Comparison of ENCODE assay signal across 8 cellular contexts in the genomic region with DNA sequence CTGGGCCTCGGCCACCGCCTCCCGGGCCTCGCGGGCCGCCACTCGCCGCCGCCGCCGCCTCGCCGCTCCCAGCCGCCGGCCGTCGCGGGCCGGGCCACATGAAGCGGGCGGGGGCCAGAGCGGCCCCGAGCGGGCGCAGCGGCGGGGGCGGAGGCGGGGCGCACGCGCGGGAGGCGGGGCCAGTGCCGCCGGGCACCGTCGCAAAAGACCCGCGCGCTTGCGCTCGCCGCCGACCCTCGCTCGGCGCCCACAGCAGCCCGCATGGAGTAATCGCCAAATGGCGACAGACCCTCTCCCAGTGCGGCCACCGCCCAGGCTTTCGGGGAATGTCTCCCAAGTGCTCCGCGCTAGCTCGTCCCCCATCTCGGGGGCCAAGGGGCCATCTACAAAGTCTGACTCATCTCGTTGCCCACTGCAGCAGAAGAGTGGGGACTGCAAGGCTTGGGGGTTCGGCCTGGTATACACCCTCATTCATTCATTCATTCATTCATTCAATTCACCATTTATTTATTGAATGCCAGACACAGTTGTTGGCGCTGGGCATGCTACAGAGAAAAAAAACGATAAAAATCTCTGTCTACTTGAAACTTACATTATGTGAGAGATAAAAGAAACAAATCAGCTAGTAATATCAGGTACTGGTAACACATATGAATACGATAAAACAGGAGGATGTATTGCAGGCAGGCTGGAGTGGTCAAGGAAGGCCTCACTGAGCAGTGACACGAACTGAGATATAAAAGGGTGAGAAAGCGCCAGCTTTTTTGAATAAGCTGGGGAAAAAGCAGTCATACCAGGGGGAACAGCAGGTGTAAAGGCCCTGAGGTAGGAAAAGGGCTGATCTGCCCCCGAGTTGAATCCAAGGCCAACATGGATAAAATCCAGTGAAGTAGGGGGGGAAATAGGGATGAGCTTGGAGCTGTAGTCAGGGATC. TPM values are rescaled to one million over a fixed set of nuclear protein-coding genes. Genes with fewer than 3 reads are reported as not detected.
A peak's percentile ranks its signal among the peaks of the same experiment; 100 is the strongest.
DNase-seq lines count a peak whose midpoint lies in the region; ATAC-seq lines count a peak whose summit lies in the region.

A gene with protein sequence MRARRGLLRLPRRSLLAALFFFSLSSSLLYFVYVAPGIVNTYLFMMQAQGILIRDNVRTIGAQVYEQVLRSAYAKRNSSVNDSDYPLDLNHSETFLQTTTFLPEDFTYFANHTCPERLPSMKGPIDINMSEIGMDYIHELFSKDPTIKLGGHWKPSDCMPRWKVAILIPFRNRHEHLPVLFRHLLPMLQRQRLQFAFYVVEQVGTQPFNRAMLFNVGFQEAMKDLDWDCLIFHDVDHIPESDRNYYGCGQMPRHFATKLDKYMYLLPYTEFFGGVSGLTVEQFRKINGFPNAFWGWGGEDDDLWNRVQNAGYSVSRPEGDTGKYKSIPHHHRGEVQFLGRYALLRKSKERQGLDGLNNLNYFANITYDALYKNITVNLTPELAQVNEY (minus strand): TSS at position 100 of the 934 bp plus-strand sequence. CDS start 188 bp downstream, outside the sequence.

- ATAC-seq in HG03558 (IDR thresholded peaks at IDR 0.05; ENCODE audit: extremely low read depth, unreplicated experiment) = peak; percentile 64

- peak within 1 kb of the TSS; percentile 89 for H3K56ac ChIP-seq in mesendoderm (ENCODE audit: low read length)

- WGBS in mesendoderm (ENCODE audit: extremely low coverage, insufficient coverage, low lambda C conversion rate) = no CpG with 5 or more reads among the region's 66 CpGs

- DNase-seq in GM19240 (ENCODE audit: insufficient read length, low spot score) (peak; percentile 47), NT2/D1 (ENCODE audit: low read depth, low spot score) (peak; percentile 92), mesendoderm (peak; percentile 94)
- DNase-seq in activated CD8-positive, alpha-beta memory T cell treated with anti-CD3 and anti-CD28 coated beads, Interleukin-2, amount 50 U/mL, for 4 hours = peak; percentile 68
- peak; percentile 53 for DNase-seq in stimulated activated CD8-positive, alpha-beta memory T cell treated with anti-CD3 and anti-CD28 coated beads, Interleukin-15, amount 100 ng/mL, for 24 hours (ENCODE audit: low read depth)

- H4K20me1 ChIP-seq in BLaER1 treated with 17β-estradiol and CSF1 and Interleukin-3, amounts not matched to agents 10 nM and 100 nM = peaks cover 31 to 43% (median 32%) of the 10 kb centered on the region in 11 experiments; a peak in 21 of 22 replicates

- peak within 1 kb of the TSS; percentile 71 to 87 (median 80) for H3K4me2 ChIP-seq in BLaER1 treated with 17β-estradiol and CSF1 and Interleukin-3, amounts not matched to agents 10 nM and 100 nM
- H3K4me2 ChIP-seq in mesendoderm (ENCODE audit: low read length) = peak within 1 kb of the TSS; percentile 70

- H2AK5ac ChIP-seq in mesendoderm (ENCODE audit: low read length) = no peak within 1 kb of the TSS

- H3K4me3 ChIP-seq in BLaER1 treated with 17β-estradiol and CSF1 and Interleukin-3, amounts not matched to agents 10 nM and 100 nM = peak within 1 kb of the TSS; percentile 85 to 98 (median 95)
- peak within 1 kb of the TSS; percentile 86 for H3K4me3 ChIP-seq in NT2/D1 (ENCODE audit: insufficient read length, low read depth)
- peak within 1 kb of the TSS; percentile 70 for H3K4me3 ChIP-seq in mesendoderm (ENCODE audit: low read length)

- H2BK120ac ChIP-seq in mesendoderm (ENCODE audit: low read depth, low read length) = peak within 1 kb of the TSS; percentile 74

- H2BK15ac ChIP-seq in mesendoderm (replicated peaks; ENCODE audit: low read depth) = no peak within 1 kb of the TSS

- H3K79me2 ChIP-seq in mesendoderm (ENCODE audit: control insufficient read depth, insufficient read depth, low read length) = peaks cover 38% of the 10 kb centered on the region

- no peaks in the 10 kb centered on the region; a peak in 4 of 22 replicates for H3K36me3 ChIP-seq in BLaER1 treated with 17β-estradiol and CSF1 and Interleukin-3, amounts not matched to agents 10 nM and 100 nM
- peaks cover 16% of the 10 kb centered on the region for H3K36me3 ChIP-seq in NT2/D1 (ENCODE audit: insufficient read depth, insufficient read length, low read length)
- H3K36me3 ChIP-seq in mesendoderm (ENCODE audit: control insufficient read depth, insufficient read depth, low read length) = no peaks in the 10 kb centered on the region

- no peak within 1 kb of the TSS for H4K5ac ChIP-seq in mesendoderm (ENCODE audit: low read length)

- peak within 1 kb of the TSS; percentile 95 to 99 (median 98) for H3K9ac ChIP-seq in BLaER1 treated with 17β-estradiol and CSF1 and Interleukin-3, amounts not matched to agents 10 nM and 100 nM
- H3K9ac ChIP-seq in NT2/D1 (ENCODE audit: insufficient read length, low read depth) (peak within 1 kb of the TSS; percentile 94), mesendoderm (ENCODE audit: low read length) (peak within 1 kb of the TSS; percentile 82)

- no peak within 1 kb of the TSS for H3K23ac ChIP-seq in mesendoderm (ENCODE audit: low read length)

- in situ Hi-C loops in endometrial microvascular endothelial cells (cut with HindIII; ENCODE audit: inconsistent ontology term, low pct_unique_long_range_greater_than_20kb, low sequenced_read_pairs) = no loop called here

- H3K4me1 ChIP-seq in BLaER1 treated with 17β-estradiol and CSF1 and Interleukin-3, amounts not matched to agents 10 nM and 100 nM = peaks cover 30 to 50% (median 43%) of the 10 kb centered on the region in 10 experiments
- H3K4me1 ChIP-seq in NT2/D1 (ENCODE audit: insufficient read depth, insufficient read length) = peaks cover 2% of the 10 kb centered on the region
- H3K4me1 ChIP-seq in mesendoderm (ENCODE audit: control insufficient read depth, low read depth, low read length) = no peaks in the 10 kb centered on the region

- H4K8ac ChIP-seq in mesendoderm (ENCODE audit: low read depth, low read length) = no peak within 1 kb of the TSS

- no peaks in the 10 kb centered on the region for H3K27me3 ChIP-seq in BLaER1 treated with 17β-estradiol and CSF1 and Interleukin-3, amounts not matched to agents 10 nM and 100 nM
- H3K27me3 ChIP-seq in NT2/D1 (ENCODE audit: insufficient read depth, insufficient read length) = no peaks in the 10 kb centered on the region
- H3K27me3 ChIP-seq in mesendoderm (ENCODE audit: insufficient read depth, low read length, poor library complexity) = no peaks in the 10 kb centered on the region

- H2BK5ac ChIP-seq in mesendoderm (ENCODE audit: low read length) = peak within 1 kb of the TSS; percentile 23

- no peaks in the 10 kb centered on the region for H3K79me1 ChIP-seq in mesendoderm (ENCODE audit: low read length)

- peak within 1 kb of the TSS; percentile 92 to 99 (median 95) for H3K27ac ChIP-seq in BLaER1 treated with 17β-estradiol and CSF1 and Interleukin-3, amounts not matched to agents 10 nM and 100 nM
- peak within 1 kb of the TSS; percentile 77 for H3K27ac ChIP-seq in mesendoderm (ENCODE audit: low read depth, low read length)

- no peaks in the 10 kb centered on the region for H3K9me3 ChIP-seq in BLaER1 treated with 17β-estradiol and CSF1 and Interleukin-3, amounts not matched to agents 10 nM and 100 nM (replicated peaks in 1 of 11)
- no peaks in the 10 kb centered on the region for H3K9me3 ChIP-seq in NT2/D1 (ENCODE audit: insufficient read depth, low read length)

- peak within 1 kb of the TSS; percentile 89 for H3K18ac ChIP-seq in mesendoderm (ENCODE audit: low read length)

- H3K4ac ChIP-seq in mesendoderm (ENCODE audit: low read depth, low read length) = peak within 1 kb of the TSS; percentile 22

RNA-seq across cellular contexts. Expression of the gene that starts here (rescaled TPM):
- total RNA-seq in endometrial microvascular endothelial cells (ENCODE audit: inconsistent ontology term) = 30.7 TPM
- polyA plus RNA-seq in mesendoderm (2013, experiment 1 of 2) = 59.6 TPM
- 60.6 TPM for polyA plus RNA-seq in mesendoderm (2013, experiment 2 of 2)

Comparison
In these comparisons a context has a peak if more than half of its experiments do, and no peak if none do; other contexts are left out.
1. Peak in every context shown above with its lines: DNase-seq, ATAC-seq, H3K4me3 ChIP-seq and H3K27ac ChIP-seq.